In genomic region chr15:74835312-74835823, GRCh38 we compare ENCODE assay signal across 9 cellular contexts. TPM values are rescaled to one million over a fixed set of nuclear protein-coding genes. Genes with fewer than 3 reads are reported as not detected.
DNase-seq lines count a peak whose midpoint lies in the region; ATAC-seq and TF ChIP-seq lines count a peak whose summit lies in the region.
"Had no signal": no experiment of that assay in that cellular context is flagged by ENCODE, and none has a peak within 500 bp of the region (broad histone marks: within the 10 kb centered on the region; RNA-seq: fewer than 3 reads in every experiment).

No MANE protein-coding gene starts in this region.

- H3K27ac ChIP-seq in body of pancreas: no peak overlapping the region

- intact Hi-C loops in body of pancreas (cut with DNase I): no loop called here

- peak overlapping the region in 1 of 6 donors; percentile 58 for H3K27ac Mint-ChIP-seq in immature natural killer cell

- no peaks in the 10 kb centered on the region for H3K4me1 Mint-ChIP-seq in immature natural killer cell

- DNase-seq in COLO668 (lab: John Stamatoyannopoulos, UW; ENCODE audit: unreplicated experiment) (peak; percentile 57), HS-27A (ENCODE audit: low read depth) (peak; percentile 38), SKM-1 (lab: John Stamatoyannopoulos, UW; ENCODE audit: unreplicated experiment) (peak; percentile 40), body of pancreas (peak; percentile 59 to 75 (median 64)), immature natural killer cell (peak in 2 of 3 donors; percentile 25 to 32)
- peak; percentile 13 to 56 for DNase-seq in stimulated activated CD4-positive, alpha-beta T cell treated with anti-CD3 and anti-CD28 coated beads, Interleukin-4, amount 100 ng/mL, for 4 hours

- TF ChIP-seq POLR2A in body of pancreas (IDR thresholded peaks at IDR 0.05): no peak

- no peaks in the 10 kb centered on the region for H3K4me1 ChIP-seq in body of pancreas

- H3K9me3 ChIP-seq in body of pancreas: no peaks in the 10 kb centered on the region

- peaks cover 0 to 4% (median 3%) of the 10 kb centered on the region in 3 donors for H3K27me3 Mint-ChIP-seq in immature natural killer cell (ENCODE audit: low read depth in 3 of 3)

- no peaks in the 10 kb centered on the region for H3K27me3 ChIP-seq in body of pancreas

- H3K36me3 ChIP-seq in body of pancreas (replicated peaks in 1 of 2; ENCODE audit: insufficient read depth in 1 of 2, low read depth in 2 of 2): no peaks in the 10 kb centered on the region

- ATAC-seq in body of pancreas (peak; percentile 57), HG03442 (IDR thresholded peaks at IDR 0.05; ENCODE audit: unreplicated experiment) (no peak), HG03108 (IDR thresholded peaks at IDR 0.05; ENCODE audit: unreplicated experiment) (no peak)

- no peak overlapping the region for H3K4me3 Mint-ChIP-seq in immature natural killer cell

- WGBS in body of pancreas, 2 donors: 25 to 33% methylated on average over 4 to 5 of the region's 5 CpGs

- no peaks in the 10 kb centered on the region for H3K9me3 Mint-ChIP-seq in immature natural killer cell

- peaks cover 0 to 7% (median 0%) of the 10 kb centered on the region in 3 donors for H3K36me3 Mint-ChIP-seq in immature natural killer cell

- peak; percentile 57 to 72 (median 62) for TF ChIP-seq CTCF in body of pancreas (IDR thresholded peaks at IDR 0.05)

- no peak overlapping the region for H3K4me3 ChIP-seq in body of pancreas

RNA-seq across cellular contexts. Expression of gene ULK3, which starts 7.6 kb away (rescaled TPM):
- total RNA-seq in body of pancreas: 10 to 100 TPM; 74.2 to 76.3 TPM
- 10 to 100 TPM; 26.0 to 48.4 (median 32.0) TPM for polyA plus RNA-seq in immature natural killer cell

RNA-seq across cellular contexts. Expression of gene CPLX3, which starts 8.9 kb away (rescaled TPM):
- total RNA-seq in body of pancreas: not detected
- not detected for polyA plus RNA-seq in immature natural killer cell
- total RNA-seq: skeletal muscle tissue had no signal

RNA-seq across cellular contexts. Expression of gene LMAN1L, which starts 22.7 kb away (rescaled TPM):
- total RNA-seq in body of pancreas: not detected
- not detected for polyA plus RNA-seq in immature natural killer cell
- total RNA-seq: skeletal muscle tissue had no signal

RNA-seq across cellular contexts. Expression of gene SCAMP2, which starts 37.8 kb away (rescaled TPM):
- total RNA-seq in body of pancreas: 10 to 100 TPM; 33.5 to 36.9 TPM
- polyA plus RNA-seq in immature natural killer cell: 100 to 1,000 TPM; 115 to 181 (median 141) TPM

RNA-seq across cellular contexts. Expression of gene CSK, which starts 53.5 kb away (rescaled TPM):
- total RNA-seq in body of pancreas: 10 to 100 TPM; 11.2 to 15.2 TPM
- 100 to 1,000 TPM in 1 of 3 donors, 10 to 100 TPM in 2; 94.0 to 180 (median 95.9) TPM for polyA plus RNA-seq in immature natural killer cell
